8 cellular contexts compared by ENCODE assay signal in genomic region chr4:121869841-121870822, GRCh38. TPM values are rescaled to one million over a fixed set of nuclear protein-coding genes. Genes with fewer than 3 reads are reported as not detected.
DNase-seq lines count a peak whose midpoint lies in the region; ATAC-seq, FAIRE-seq and TF ChIP-seq lines count a peak whose summit lies in the region.

Gene BBS7 (minus strand): TSS chr4:121870474. CDS start chr4:121870313, 161 bp downstream.

- CTCF ChIA-PET in Calu3 (lab: Charles Lee): interaction anchor here (1.2 kb wide), 1 partner anchor 707 kb away, joined by 3 read pairs; no protein-coding TSS in a partner anchor

- peak within 1 kb of the TSS; percentile 100 for H2AFZ ChIP-seq in OCI-LY3 (ENCODE audit: low read depth, low read length)

- peaks cover 24% of the 10 kb centered on the region for H3K36me3 ChIP-seq in HUES64 (ENCODE audit: insufficient read depth, low read length)
- H3K36me3 ChIP-seq in OCI-LY3 (replicated peaks; ENCODE audit: low read depth, low read length): peaks cover 8% of the 10 kb centered on the region
- peaks cover 19% of the 10 kb centered on the region for H3K36me3 ChIP-seq in mesodermal cell (ENCODE audit: control insufficient read depth, insufficient read depth, low read length)

- peak; percentile 98 for FAIRE-seq in endometrium (lab: Jason Lieb, UNC)

- no peaks in the 10 kb centered on the region for H3K9me3 ChIP-seq in HUES64 (ENCODE audit: insufficient read depth, low read depth, low read length)
- H3K9me3 ChIP-seq in OCI-LY3 (ENCODE audit: insufficient read depth, low read length): no peaks in the 10 kb centered on the region
- H3K9me3 ChIP-seq in mesodermal cell (ENCODE audit: control insufficient read depth, low read length): no peaks in the 10 kb centered on the region

- peak within 1 kb of the TSS; percentile 87 for H3K4me2 ChIP-seq in OCI-LY3 (ENCODE audit: low read length)

- WGBS in HUES64: under 1% methylated on average over 58 of the region's 58 CpGs
- 1% methylated on average over 49 to 57 of the region's 58 CpGs for WGBS in mesodermal cell (ENCODE audit: insufficient coverage in 2 of 2), 2 experiments

- no TSS peak for BruUV-seq in Calu3 (replicated peaks; lab: Mats Ljungman, UMichigan)

- DNase-seq in Calu3: peak; percentile 93
- peak; percentile 96 for DNase-seq in activated CD8-positive, alpha-beta memory T cell treated with anti-CD3 and anti-CD28 coated beads, Interleukin-2, amount 50 U/mL, for 48 hours
- peak; percentile 91 to 95 for DNase-seq in stimulated activated CD8-positive, alpha-beta memory T cell treated with anti-CD3 and anti-CD28 coated beads, Interleukin-15, amount 100 ng/mL, for 4 hours (ENCODE audit: low read depth in 2 of 2)

- H3K27me3 Mint-ChIP-seq in Calu3 (ENCODE audit: unreplicated experiment): no peaks in the 10 kb centered on the region

- TF ChIP-seq CTCF in Calu3 (IDR thresholded peaks at IDR 0.05; ENCODE audit: unreplicated experiment): no peak
- TF ChIP-seq CTCF in OCI-LY3 (IDR thresholded peaks at IDR 0.05; ENCODE audit: low read depth, low read length): no peak

- peaks cover 10% of the 10 kb centered on the region for H3K4me1 Mint-ChIP-seq in Calu3 (ENCODE audit: low read depth, unreplicated experiment)

- intact Hi-C loops in Calu3 (cut with micrococcal nuclease; ENCODE audit: unreplicated experiment): no loop called here

- no peaks in the 10 kb centered on the region for H3K27me3 ChIP-seq in HUES64 (ENCODE audit: insufficient read depth, low read length)
- H3K27me3 ChIP-seq in OCI-LY3 (ENCODE audit: low read depth, low read length): no peaks in the 10 kb centered on the region

- peak within 1 kb of the TSS; percentile 74 for H3K9ac ChIP-seq in HUES64 (ENCODE audit: low read depth, low read length)
- peak within 1 kb of the TSS; percentile 88 for H3K9ac ChIP-seq in OCI-LY3 (ENCODE audit: low read length)

- H3K4me3 ChIP-seq in HUES64 (ENCODE audit: low read length): peak within 1 kb of the TSS; percentile 84
- H3K4me3 ChIP-seq in OCI-LY3 (ENCODE audit: low read length): peak within 1 kb of the TSS; percentile 94
- peak within 1 kb of the TSS; percentile 56 for H3K4me3 ChIP-seq in mesodermal cell (ENCODE audit: extremely low read depth, insufficient read depth, low read length, poor library complexity, severe bottlenecking)

- no peaks in the 10 kb centered on the region for H4K20me1 ChIP-seq in OCI-LY3 (ENCODE audit: insufficient read depth, low read length)

- H3K79me2 ChIP-seq in OCI-LY3 (ENCODE audit: low read length): peaks cover 10% of the 10 kb centered on the region; the same call in 1 of the 2 replicates

- H3K4me3 Mint-ChIP-seq in Calu3 (ENCODE audit: low read depth, unreplicated experiment): peak within 1 kb of the TSS; percentile 89

- H3K27ac ChIP-seq in HUES64 (ENCODE audit: low read depth, low read length): peak within 1 kb of the TSS; percentile 69; the same call in 1 of the 2 replicates
- no peak within 1 kb of the TSS for H3K27ac ChIP-seq in OCI-LY3 (ENCODE audit: low read length)
- H3K27ac ChIP-seq in mesodermal cell (ENCODE audit: low read depth, low read length, severe bottlenecking): peak within 1 kb of the TSS; percentile 78

- peak within 1 kb of the TSS; percentile 88 for H3K27ac Mint-ChIP-seq in Calu3 (ENCODE audit: unreplicated experiment)

- peaks cover 15% of the 10 kb centered on the region for H3K36me3 Mint-ChIP-seq in Calu3 (ENCODE audit: insufficient read depth, unreplicated experiment)

- no peaks in the 10 kb centered on the region for H3K4me1 ChIP-seq in HUES64 (ENCODE audit: insufficient read depth, low read length)
- peaks cover 8% of the 10 kb centered on the region for H3K4me1 ChIP-seq in OCI-LY3 (ENCODE audit: low read length)
- H3K4me1 ChIP-seq in mesodermal cell (ENCODE audit: control insufficient read depth, insufficient read depth, low read length, poor library complexity, severe bottlenecking): peaks cover 3% of the 10 kb centered on the region

- H3K9me3 Mint-ChIP-seq in Calu3 (ENCODE audit: low read depth, unreplicated experiment): no peaks in the 10 kb centered on the region

- ATAC-seq in GM21447 (IDR thresholded peaks at IDR 0.05; ENCODE audit: unreplicated experiment): peak; percentile 98

RNA-seq across cellular contexts. Expression of gene BBS7, which starts in this region (rescaled TPM):
- 11.7 and 12.4 TPM in 2 replicates for total RNA-seq in Calu3 (2022)
- 19.0 TPM for polyA plus RNA-seq in HUES64 (2013, experiment 1 of 2)
- polyA plus RNA-seq in HUES64 (2013, experiment 2 of 2): 21.5 TPM
- 23.5 TPM for polyA plus RNA-seq in mesodermal cell (2013, experiment 1 of 2)
- polyA plus RNA-seq in mesodermal cell (2013, experiment 2 of 2): 21.8 TPM
